Comparison of ENCODE assay signal across 19 cellular contexts in genomic region chr11:63590024-63590788, GRCh38. TPM values are rescaled to one million over a fixed set of nuclear protein-coding genes. Genes with fewer than 3 reads are reported as not detected.
"Had no signal": no experiment of that assay in that cellular context is flagged by ENCODE, and none has a peak within 500 bp of the region (broad histone marks: within the 10 kb centered on the region; RNA-seq: fewer than 3 reads in every experiment).

No MANE protein-coding gene starts in this region.

- H3K36me3 ChIP-seq: breast epithelium, neutrophil had no signal

- H3K9me3 ChIP-seq: breast epithelium, heart right ventricle, neutrophil, thoracic aorta had no signal

- DNase-seq: activated CD4-positive, alpha-beta T cell treated with anti-CD3 and anti-CD28 coated beads, Interleukin-2, amount 10 ng/mL, durations not matched to agents 24 days and 14 days; activated CD8-positive, alpha-beta memory T cell treated with anti-CD3 and anti-CD28 coated beads, Interleukin-2, amount 50 U/mL, for 4 hours; activated CD8-positive, alpha-beta T cell treated with anti-CD3 and anti-CD28 coated beads, Interleukin-2, amount 10 ng/mL, durations not matched to agents 7 days and 5 days; activated effector memory CD4-positive, alpha-beta T cell treated with Interleukin-2 at 50 U/mL for 16 hours; activated naive CD4-positive, alpha-beta T cell treated with anti-CD3 and anti-CD28 coated beads, Interleukin-2, amount 50 U/mL, for 16 hours; activated T-cell treated with anti-CD3 and anti-CD28 coated beads, Interleukin-2, amount 50 U/mL, for 48 hours; cerebellar nuclear complex; effector CD8-positive, alpha-beta T cell; heart right ventricle; left cardiac atrium; mesenchymal stem cell; natural killer cell; stimulated activated CD4-positive, alpha-beta T cell treated with anti-CD3 and anti-CD28 coated beads, Interleukin-2, amount 100 ng/mL, for 24 hours; T-helper 1 cell; T1000 had no signal

- H3K27me3 ChIP-seq: breast epithelium, heart right ventricle had no signal

- H3K4me1 ChIP-seq: breast epithelium had no signal

- H3K4me3 ChIP-seq: breast epithelium, heart right ventricle, thoracic aorta had no signal

- H3K27ac ChIP-seq: breast epithelium, heart right ventricle, neutrophil, thoracic aorta had no signal

RNA-seq across cellular contexts. Expression of gene PLAAT2, which starts 27.0 kb away (rescaled TPM):
- total RNA-seq: activated CD4-positive, alpha-beta T cell treated with anti-CD3 and anti-CD28 coated beads, Interleukin-2, amount 10 ng/mL, durations not matched to agents 24 days and 14 days; skeletal muscle tissue; thoracic aorta had no signal
- polyA plus RNA-seq: heart right ventricle had no signal
